12 cellular contexts compared by ENCODE assay signal in genomic region chr1:176241385-176242015, GRCh38. TPM values are rescaled to one million over a fixed set of nuclear protein-coding genes. Genes with fewer than 3 reads are reported as not detected.
DNase-seq lines count a peak whose midpoint lies in the region; ATAC-seq and TF ChIP-seq lines count a peak whose summit lies in the region.
"Had no signal": no experiment of that assay in that cellular context is flagged by ENCODE, and none has a peak within 500 bp of the region (broad histone marks: within the 10 kb centered on the region; RNA-seq: fewer than 3 reads in every experiment).

No MANE protein-coding gene starts in this region.

- H3K36me3 Mint-ChIP-seq in activated naive CD8-positive, alpha-beta T cell treated with anti-CD3 and anti-CD28 coated beads, Interleukin-2, amount 50 U/mL, for 24 hours (ENCODE audit: low read depth), result no peaks in the 10 kb centered on the region
- peaks cover 0 to 3% (median 0%) of the 10 kb centered on the region in 3 donors for H3K36me3 Mint-ChIP-seq in naive thymus-derived CD8-positive, alpha-beta T cell

- H3K9me3 Mint-ChIP-seq in activated naive CD8-positive, alpha-beta T cell treated with anti-CD3 and anti-CD28 coated beads, Interleukin-2, amount 50 U/mL, for 24 hours, result no peaks in the 10 kb centered on the region
- H3K9me3 Mint-ChIP-seq in naive thymus-derived CD8-positive, alpha-beta T cell, result no peaks in the 10 kb centered on the region
- H3K9me3 Mint-ChIP-seq: activated T-helper 2 cell treated with anti-CD3 and anti-CD28 coated beads, Interferon-gamma antibody, Interleukin-2, Interleukin-4, amounts not matched to agents 10 μg/mL and 5 μg/mL and 100 μg/mL, durations not matched to agents 14 hours and 24 hours and 36 hours had no signal

- H3K4me1 Mint-ChIP-seq in activated naive CD8-positive, alpha-beta T cell treated with anti-CD3 and anti-CD28 coated beads, Interleukin-2, amount 50 U/mL, for 24 hours, result peaks cover 12% of the 10 kb centered on the region
- no peaks in the 10 kb centered on the region for H3K4me1 Mint-ChIP-seq in naive thymus-derived CD8-positive, alpha-beta T cell

- H3K27ac ChIP-seq in prostate gland, result no peak overlapping the region
- H3K27ac ChIP-seq: heart left ventricle, SK-N-MC had no signal

- H3K27me3 Mint-ChIP-seq in activated naive CD8-positive, alpha-beta T cell treated with anti-CD3 and anti-CD28 coated beads, Interleukin-2, amount 50 U/mL, for 24 hours, result peaks cover 17% of the 10 kb centered on the region
- H3K27me3 Mint-ChIP-seq in naive thymus-derived CD8-positive, alpha-beta T cell, result peaks cover 0 to 12% (median 3%) of the 10 kb centered on the region in 5 donors

- TF ChIP-seq CTCF in prostate gland (IDR thresholded peaks at IDR 0.05), result no peak

- H3K4me3 ChIP-seq in prostate gland, result no peak overlapping the region
- H3K4me3 ChIP-seq: heart left ventricle, SK-N-MC had no signal

- no peaks in the 10 kb centered on the region for H3K4me1 ChIP-seq in prostate gland (replicated peaks)
- H3K4me1 ChIP-seq: heart left ventricle had no signal

- POLR2A ChIA-PET in naive thymus-derived CD8-positive, alpha-beta T cell (lab: Charles Lee), result no interaction called here

- WGBS in prostate gland, result 68% methylated on average over 2 of the region's 2 CpGs

- peak; percentile 51 for DNase-seq in Caki2 (ENCODE audit: low read depth)
- peak; percentile 11 for DNase-seq in HT-29 (ENCODE audit: low spot score)
- peak; percentile 8 for DNase-seq in activated naive CD8-positive, alpha-beta T cell treated with anti-CD3 and anti-CD28 coated beads, Interleukin-2, amount 50 U/mL, for 24 hours
- peak; percentile 92 for DNase-seq in kidney tubule cell (ENCODE audit: low spot score)
- no peak for DNase-seq in NOMO-1 treated with dmso at 0.1 percent for 144 hours (lab: John Stamatoyannopoulos, UW; ENCODE audit: unreplicated experiment)
- DNase-seq in naive thymus-derived CD8-positive, alpha-beta T cell, result no peak
- no peak for DNase-seq in prostate gland (ENCODE audit: low spot score)
- no peak for DNase-seq in RPMI8226
- DNase-seq: heart left ventricle, KG1 had no signal

- intact Hi-C loops in prostate gland (cut with DNase I), result no loop called here

- in situ Hi-C loops in Caki2 (cut with HindIII; ENCODE audit: low pct_unique_long_range_greater_than_20kb, low sequenced_read_pairs), result no loop called here

- no peak overlapping the region for H3K4me3 Mint-ChIP-seq in activated naive CD8-positive, alpha-beta T cell treated with anti-CD3 and anti-CD28 coated beads, Interleukin-2, amount 50 U/mL, for 24 hours
- H3K4me3 Mint-ChIP-seq in naive thymus-derived CD8-positive, alpha-beta T cell, result no peak overlapping the region

- no peaks in the 10 kb centered on the region for H3K36me3 ChIP-seq in prostate gland
- H3K36me3 ChIP-seq: heart left ventricle had no signal

- no peaks in the 10 kb centered on the region for H3K27me3 ChIP-seq in prostate gland (replicated peaks; ENCODE audit: insufficient read depth)
- H3K27me3 ChIP-seq: heart left ventricle had no signal

- H3K9me3 ChIP-seq in prostate gland, result no peaks in the 10 kb centered on the region
- H3K9me3 ChIP-seq: heart left ventricle had no signal

- peak; percentile 100 for ATAC-seq in activated naive CD8-positive, alpha-beta T cell treated with anti-CD3 and anti-CD28 coated beads, Interleukin-2, amount 50 U/mL, for 24 hours
- ATAC-seq in naive thymus-derived CD8-positive, alpha-beta T cell, result no peak
- ATAC-seq: heart left ventricle had no signal

- TF ChIP-seq POLR2A in prostate gland (IDR thresholded peaks at IDR 0.05), result no peak

- peak overlapping the region; percentile 66 for H3K27ac Mint-ChIP-seq in activated naive CD8-positive, alpha-beta T cell treated with anti-CD3 and anti-CD28 coated beads, Interleukin-2, amount 50 U/mL, for 24 hours
- H3K27ac Mint-ChIP-seq in naive thymus-derived CD8-positive, alpha-beta T cell, result no peak overlapping the region
- H3K27ac Mint-ChIP-seq: activated T-helper 2 cell treated with anti-CD3 and anti-CD28 coated beads, Interferon-gamma antibody, Interleukin-2, Interleukin-4, amounts not matched to agents 10 μg/mL and 5 μg/mL and 100 μg/mL, durations not matched to agents 14 hours and 24 hours and 36 hours had no signal

RNA-seq across cellular contexts. Expression of gene COP1, which starts 34.4 kb away (rescaled TPM):
- 66.5 and 71.6 TPM in 2 replicates for total RNA-seq in Caki2 (2014; rRNA removed; shearing (Covaris generic); ENCODE audit: low replicate concordance)
- 42.7 TPM in 2 replicates for total RNA-seq in HT-29 (2014; rRNA removed; shearing (Covaris generic))
- 10 to 100 TPM; 42.7 to 47.3 TPM for total RNA-seq in naive thymus-derived CD8-positive, alpha-beta T cell
- polyA plus RNA-seq in naive thymus-derived CD8-positive, alpha-beta T cell, result 10 to 100 TPM; 32.1 to 43.5 (median 33.0) TPM
- total RNA-seq in prostate gland, result 10 to 100 TPM; 53.3 to 60.4 TPM

Comparison
In these comparisons a context has a peak if more than half of its experiments do, and no peak if none do; other contexts are left out.
1. DNase-seq: peak in Caki2 (single experiment), HT-29 (single experiment), activated naive CD8-positive, alpha-beta T cell treated with anti-CD3 and anti-CD28 coated beads, Interleukin-2, amount 50 U/mL, for 24 hours (single experiment) and kidney tubule cell (single experiment); none in NOMO-1 treated with dmso at 0.1 percent for 144 hours (single experiment), naive thymus-derived CD8-positive, alpha-beta T cell (0 of 10), prostate gland (single experiment) and RPMI8226 (single experiment).